1 cellular context compared by ENCODE assay signal in genomic region chr19:15324791-15325519, GRCh38.
TF ChIP-seq lines count a peak whose summit lies in the region.

No MANE protein-coding gene starts in this region.

TF ChIP-seq in HepG2, 621 proteins besides CTCF, POLR2A, EP300 and RAD21 (continued from another document):
- TF ChIP-seq, protein P1, sequence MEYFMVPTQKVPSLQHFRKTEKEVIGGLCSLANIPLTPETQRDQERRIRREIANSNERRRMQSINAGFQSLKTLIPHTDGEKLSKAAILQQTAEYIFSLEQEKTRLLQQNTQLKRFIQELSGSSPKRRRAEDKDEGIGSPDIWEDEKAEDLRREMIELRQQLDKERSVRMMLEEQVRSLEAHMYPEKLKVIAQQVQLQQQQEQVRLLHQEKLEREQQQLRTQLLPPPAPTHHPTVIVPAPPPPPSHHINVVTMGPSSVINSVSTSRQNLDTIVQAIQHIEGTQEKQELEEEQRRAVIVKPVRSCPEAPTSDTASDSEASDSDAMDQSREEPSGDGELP (IDR thresholded peaks at IDR 0.05; ENCODE audit: borderline replicate concordance, low read depth), result peak; percentile 66; the same call in 1 of the 2 replicates
- TF ChIP-seq, protein P2, sequence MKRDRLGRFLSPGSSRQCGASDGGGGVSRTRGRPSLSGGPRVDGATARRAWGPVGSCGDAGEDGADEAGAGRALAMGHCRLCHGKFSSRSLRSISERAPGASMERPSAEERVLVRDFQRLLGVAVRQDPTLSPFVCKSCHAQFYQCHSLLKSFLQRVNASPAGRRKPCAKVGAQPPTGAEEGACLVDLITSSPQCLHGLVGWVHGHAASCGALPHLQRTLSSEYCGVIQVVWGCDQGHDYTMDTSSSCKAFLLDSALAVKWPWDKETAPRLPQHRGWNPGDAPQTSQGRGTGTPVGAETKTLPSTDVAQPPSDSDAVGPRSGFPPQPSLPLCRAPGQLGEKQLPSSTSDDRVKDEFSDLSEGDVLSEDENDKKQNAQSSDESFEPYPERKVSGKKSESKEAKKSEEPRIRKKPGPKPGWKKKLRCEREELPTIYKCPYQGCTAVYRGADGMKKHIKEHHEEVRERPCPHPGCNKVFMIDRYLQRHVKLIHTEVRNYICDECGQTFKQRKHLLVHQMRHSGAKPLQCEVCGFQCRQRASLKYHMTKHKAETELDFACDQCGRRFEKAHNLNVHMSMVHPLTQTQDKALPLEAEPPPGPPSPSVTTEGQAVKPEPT (CRISPR knock-in tag; IDR thresholded peaks at IDR 0.05; ENCODE audit: low read depth), result no peak
- TF ChIP-seq ZNF460 (CRISPR knock-in tag; IDR thresholded peaks at IDR 0.05; ENCODE audit: borderline replicate concordance), result no peak
- TF ChIP-seq ZNF768 (CRISPR knock-in tag; IDR thresholded peaks at IDR 0.05), result peak; percentile 46; the same call in 1 of the 2 replicates
- 0 out of 2 replicates have a peak, but pooled peaks have one; percentile 17 for TF ChIP-seq PITX1 (CRISPR knock-in tag; IDR thresholded peaks at IDR 0.05)
- no peak for TF ChIP-seq ZNF138 (CRISPR knock-in tag; IDR thresholded peaks at IDR 0.05; ENCODE audit: low read depth)
- TF ChIP-seq ZNF264 (CRISPR knock-in tag; IDR thresholded peaks at IDR 0.05), result no peak
- TF ChIP-seq, protein P3, sequence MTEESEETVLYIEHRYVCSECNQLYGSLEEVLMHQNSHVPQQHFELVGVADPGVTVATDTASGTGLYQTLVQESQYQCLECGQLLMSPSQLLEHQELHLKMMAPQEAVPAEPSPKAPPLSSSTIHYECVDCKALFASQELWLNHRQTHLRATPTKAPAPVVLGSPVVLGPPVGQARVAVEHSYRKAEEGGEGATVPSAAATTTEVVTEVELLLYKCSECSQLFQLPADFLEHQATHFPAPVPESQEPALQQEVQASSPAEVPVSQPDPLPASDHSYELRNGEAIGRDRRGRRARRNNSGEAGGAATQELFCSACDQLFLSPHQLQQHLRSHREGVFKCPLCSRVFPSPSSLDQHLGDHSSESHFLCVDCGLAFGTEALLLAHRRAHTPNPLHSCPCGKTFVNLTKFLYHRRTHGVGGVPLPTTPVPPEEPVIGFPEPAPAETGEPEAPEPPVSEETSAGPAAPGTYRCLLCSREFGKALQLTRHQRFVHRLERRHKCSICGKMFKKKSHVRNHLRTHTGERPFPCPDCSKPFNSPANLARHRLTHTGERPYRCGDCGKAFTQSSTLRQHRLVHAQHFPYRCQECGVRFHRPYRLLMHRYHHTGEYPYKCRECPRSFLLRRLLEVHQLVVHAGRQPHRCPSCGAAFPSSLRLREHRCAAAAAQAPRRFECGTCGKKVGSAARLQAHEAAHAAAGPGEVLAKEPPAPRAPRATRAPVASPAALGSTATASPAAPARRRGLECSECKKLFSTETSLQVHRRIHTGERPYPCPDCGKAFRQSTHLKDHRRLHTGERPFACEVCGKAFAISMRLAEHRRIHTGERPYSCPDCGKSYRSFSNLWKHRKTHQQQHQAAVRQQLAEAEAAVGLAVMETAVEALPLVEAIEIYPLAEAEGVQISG (CRISPR knock-in tag; IDR thresholded peaks at IDR 0.05), result peak; percentile 18; the same call in 1 of the 2 replicates
- peak; percentile 91 for TF ChIP-seq RBM22 (optimal IDR thresholded peaks at IDR 0.05; ENCODE audit: low read length)
- no peak for TF ChIP-seq ZNF281 (CRISPR knock-in tag; IDR thresholded peaks at IDR 0.05; ENCODE audit: borderline replicate concordance)
- 0 out of 2 replicates have a peak, but pooled peaks have one; percentile 18 for TF ChIP-seq ZNF687 (CRISPR knock-in tag; IDR thresholded peaks at IDR 0.05)
- no peak for TF ChIP-seq BCL6 (CRISPR knock-in tag; IDR thresholded peaks at IDR 0.05)
- no peak for TF ChIP-seq MTA1 (CRISPR knock-in tag; IDR thresholded peaks at IDR 0.05; ENCODE audit: borderline replicate concordance)
- TF ChIP-seq, protein P4, sequence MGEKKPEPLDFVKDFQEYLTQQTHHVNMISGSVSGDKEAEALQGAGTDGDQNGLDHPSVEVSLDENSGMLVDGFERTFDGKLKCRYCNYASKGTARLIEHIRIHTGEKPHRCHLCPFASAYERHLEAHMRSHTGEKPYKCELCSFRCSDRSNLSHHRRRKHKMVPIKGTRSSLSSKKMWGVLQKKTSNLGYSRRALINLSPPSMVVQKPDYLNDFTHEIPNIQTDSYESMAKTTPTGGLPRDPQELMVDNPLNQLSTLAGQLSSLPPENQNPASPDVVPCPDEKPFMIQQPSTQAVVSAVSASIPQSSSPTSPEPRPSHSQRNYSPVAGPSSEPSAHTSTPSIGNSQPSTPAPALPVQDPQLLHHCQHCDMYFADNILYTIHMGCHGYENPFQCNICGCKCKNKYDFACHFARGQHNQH (CRISPR knock-in tag; IDR thresholded peaks at IDR 0.05), result 0 out of 2 replicates have a peak, but pooled peaks have one; percentile 21
- TF ChIP-seq PHF5A (CRISPR knock-in tag; IDR thresholded peaks at IDR 0.05; ENCODE audit: low read depth, unreplicated experiment), result no peak
- 0 out of 2 replicates have a peak, but pooled peaks have one; percentile 20 for TF ChIP-seq ZMYM3 (CRISPR knock-in tag; IDR thresholded peaks at IDR 0.05)
- no peak for TF ChIP-seq ZHX1 (CRISPR knock-in tag; IDR thresholded peaks at IDR 0.05; ENCODE audit: low read depth)
- no peak for TF ChIP-seq ZBTB7B (CRISPR knock-in tag; IDR thresholded peaks at IDR 0.05)
